ENCODE assay signal across 9 cellular contexts in the genomic region with DNA sequence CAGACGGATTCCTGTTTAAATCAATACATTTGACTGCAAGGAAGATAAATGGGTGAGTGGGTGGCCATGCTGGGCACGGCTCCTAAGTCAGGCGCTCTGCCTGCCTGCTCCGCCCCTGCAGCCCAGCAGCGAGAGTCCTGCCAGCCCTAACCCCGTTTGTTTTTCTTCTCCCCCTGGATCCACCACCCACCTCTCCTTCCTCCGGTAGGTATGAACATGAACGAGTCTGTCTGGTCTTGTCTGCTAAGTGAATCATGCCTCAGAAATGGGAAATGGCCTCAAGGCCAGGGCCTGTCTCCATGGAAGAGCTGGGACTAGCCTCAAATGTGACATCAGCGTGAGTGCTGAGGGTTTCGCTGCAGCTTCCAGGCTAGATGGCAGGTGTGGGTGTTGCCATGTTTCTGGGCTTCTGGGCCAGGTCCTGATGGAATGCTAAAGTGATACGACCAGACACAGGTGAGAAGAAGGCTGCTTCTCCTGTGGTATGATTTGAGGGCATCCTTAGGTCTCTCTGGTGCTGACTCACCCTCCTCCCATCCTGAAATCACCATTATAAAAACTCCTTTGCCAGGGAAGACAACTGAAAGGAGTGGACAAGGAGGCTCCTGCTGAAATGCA. TPM values are rescaled to one million over a fixed set of nuclear protein-coding genes. Genes with fewer than 3 reads are reported as not detected.
DNase-seq lines count a peak whose midpoint lies in the region; ATAC-seq and TF ChIP-seq lines count a peak whose summit lies in the region.
"Had no signal": no experiment of that assay in that cellular context is flagged by ENCODE, and none has a peak within 500 bp of the region (broad histone marks: within the 10 kb centered on the region; RNA-seq: fewer than 3 reads in every experiment).

No MANE protein-coding gene starts in this region.

- TF ChIP-seq POLR2A in uterus (IDR thresholded peaks at IDR 0.05), result peak in 1 of 2 donors; percentile 33

- no peak overlapping the region for H3K4me3 ChIP-seq in lower lobe of right lung
- H3K4me3 ChIP-seq in uterus, result no peak overlapping the region
- H3K4me3 ChIP-seq: BLaER1 had no signal

- ATAC-seq in lower lobe of right lung, result no peak
- ATAC-seq in activated naive CD4-positive, alpha-beta T cell treated with anti-CD3 and anti-CD28 coated beads, Interleukin-2, amount 50 U/mL, for 72 hours, result no peak

- H3K27ac Mint-ChIP-seq in activated naive CD4-positive, alpha-beta T cell treated with anti-CD3 and anti-CD28 coated beads, Interleukin-2, amount 50 U/mL, for 72 hours, result no peak overlapping the region
- no peak overlapping the region for H3K27ac Mint-ChIP-seq in activated CD4-positive, alpha-beta memory T cell treated with anti-CD3 and anti-CD28 coated beads, Interleukin-2, amount 10 ng/mL, durations not matched to agents 7 days and 5 days

- no peaks in the 10 kb centered on the region for H3K27me3 ChIP-seq in lower lobe of right lung (ENCODE audit: low read depth)
- no peaks in the 10 kb centered on the region for H3K27me3 ChIP-seq in uterus
- H3K27me3 ChIP-seq: BLaER1 had no signal

- H3K36me3 ChIP-seq in lower lobe of right lung, result no peaks in the 10 kb centered on the region
- H3K36me3 ChIP-seq in uterus, result no peaks in the 10 kb centered on the region
- H3K36me3 ChIP-seq: BLaER1 had no signal

- TF ChIP-seq CTCF in lower lobe of right lung (IDR thresholded peaks at IDR 0.05) (no peak), uterus (IDR thresholded peaks at IDR 0.05) (no peak)

- peaks cover 7% of the 10 kb centered on the region for H3K4me1 Mint-ChIP-seq in activated CD4-positive, alpha-beta memory T cell treated with anti-CD3 and anti-CD28 coated beads, Interleukin-2, amount 10 ng/mL, durations not matched to agents 7 days and 5 days

- intact Hi-C loops in lower lobe of right lung (cut with DNase I) (no loop called here), uterus (cut with DNase I; ENCODE audit: low total_unique reads) (no loop called here)

- no peak overlapping the region for H3K4me3 Mint-ChIP-seq in activated CD4-positive, alpha-beta memory T cell treated with anti-CD3 and anti-CD28 coated beads, Interleukin-2, amount 10 ng/mL, durations not matched to agents 7 days and 5 days

- H3K36me3 Mint-ChIP-seq in activated naive CD4-positive, alpha-beta T cell treated with anti-CD3 and anti-CD28 coated beads, Interleukin-2, amount 50 U/mL, for 72 hours, result peaks cover 2 to 4% of the 10 kb centered on the region in 2 donors
- H3K36me3 Mint-ChIP-seq in activated CD4-positive, alpha-beta memory T cell treated with anti-CD3 and anti-CD28 coated beads, Interleukin-2, amount 10 ng/mL, durations not matched to agents 7 days and 5 days (ENCODE audit: low read depth), result no peaks in the 10 kb centered on the region

- POLR2A ChIA-PET in activated CD4-positive, alpha-beta memory T cell treated with anti-CD3 and anti-CD28 coated beads, Interleukin-2, amount 10 ng/mL, durations not matched to agents 7 days and 5 days (lab: Charles Lee), result no interaction called here

- peak; percentile 27 to 39 for DNase-seq in NCI-H526 (lab: John Stamatoyannopoulos, UW)
- no peak for DNase-seq in NCI-H526 treated with DMSO at 0.1 percent for 48 hours (lab: John Stamatoyannopoulos, UW)
- peak; percentile 52 for DNase-seq in dedifferentiated amniotic fluid mesenchymal stem cell (ENCODE audit: extremely low spot score)
- no peak for DNase-seq in lower lobe of right lung
- DNase-seq in uterus, result peak; percentile 62 to 71
- no peak for DNase-seq in activated naive CD4-positive, alpha-beta T cell treated with anti-CD3 and anti-CD28 coated beads, Interleukin-2, amount 50 U/mL, for 72 hours (ENCODE audit: low spot score in 2 of 2)
- no peak for DNase-seq in UCSD-AML1 (lab: John Stamatoyannopoulos, UW; ENCODE audit: unreplicated experiment)
- DNase-seq in activated CD4-positive, alpha-beta memory T cell treated with anti-CD3 and anti-CD28 coated beads, Interleukin-2, amount 10 ng/mL, durations not matched to agents 7 days and 5 days, result no peak

- H3K27ac ChIP-seq in lower lobe of right lung, result peak overlapping the region; percentile 28
- H3K27ac ChIP-seq in uterus, result peak overlapping the region; percentile 99
- H3K27ac ChIP-seq: BLaER1 had no signal

- peaks cover 16% of the 10 kb centered on the region for H3K27me3 Mint-ChIP-seq in activated CD4-positive, alpha-beta memory T cell treated with anti-CD3 and anti-CD28 coated beads, Interleukin-2, amount 10 ng/mL, durations not matched to agents 7 days and 5 days

- H3K4me1 ChIP-seq in lower lobe of right lung, result peaks cover 33% of the 10 kb centered on the region
- H3K4me1 ChIP-seq in uterus, result peaks cover 14 to 20% of the 10 kb centered on the region in 2 donors

- H3K9me3 ChIP-seq in lower lobe of right lung (no peaks in the 10 kb centered on the region), uterus (no peaks in the 10 kb centered on the region)
- H3K9me3 ChIP-seq: BLaER1 had no signal

- no peaks in the 10 kb centered on the region for H3K9me3 Mint-ChIP-seq in activated naive CD4-positive, alpha-beta T cell treated with anti-CD3 and anti-CD28 coated beads, Interleukin-2, amount 50 U/mL, for 72 hours
- H3K9me3 Mint-ChIP-seq in activated CD4-positive, alpha-beta memory T cell treated with anti-CD3 and anti-CD28 coated beads, Interleukin-2, amount 10 ng/mL, durations not matched to agents 7 days and 5 days, result no peaks in the 10 kb centered on the region

- CTCF ChIA-PET in activated CD4-positive, alpha-beta memory T cell treated with anti-CD3 and anti-CD28 coated beads, Interleukin-2, amount 10 ng/mL, durations not matched to agents 7 days and 5 days (lab: Charles Lee), result no interaction called here

RNA-seq across cellular contexts. Expression of a gene that starts 5.6 kb away (rescaled TPM):
- total RNA-seq in lower lobe of right lung (55.3 TPM), uterus (100 to 1,000 TPM in 2 of 4 donors, 10 to 100 TPM in 2; 39.4 to 130 (median 77.4) TPM)
- 10 to 100 TPM; 40.3 to 43.7 TPM for total RNA-seq in activated naive CD4-positive, alpha-beta T cell treated with anti-CD3 and anti-CD28 coated beads, Interleukin-2, amount 50 U/mL, for 72 hours
- 10 to 100 TPM; 46.9 to 48.8 TPM for total RNA-seq in activated CD4-positive, alpha-beta memory T cell treated with anti-CD3 and anti-CD28 coated beads, Interleukin-2, amount 10 ng/mL, durations not matched to agents 7 days and 5 days

RNA-seq across cellular contexts. Expression of a gene that starts 42.4 kb away (rescaled TPM):
- total RNA-seq in lower lobe of right lung, result 37.9 TPM
- 10 to 100 TPM in 2 of 4 donors, 1 to 10 TPM in 2; 1.8 to 34.0 (median 13.1) TPM for total RNA-seq in uterus
- 10 to 100 TPM; 38.0 to 55.1 TPM for total RNA-seq in activated naive CD4-positive, alpha-beta T cell treated with anti-CD3 and anti-CD28 coated beads, Interleukin-2, amount 50 U/mL, for 72 hours
- 10 to 100 TPM; 40.0 to 41.3 TPM for total RNA-seq in activated CD4-positive, alpha-beta memory T cell treated with anti-CD3 and anti-CD28 coated beads, Interleukin-2, amount 10 ng/mL, durations not matched to agents 7 days and 5 days

Comparison
In these comparisons a context has a peak if more than half of its experiments do, and no peak if none do; other contexts are left out.
1. DNase-seq: peak in NCI-H526 (2 of 2), dedifferentiated amniotic fluid mesenchymal stem cell (single experiment) and uterus (2 of 2); none in NCI-H526 treated with DMSO at 0.1 percent for 48 hours (single experiment), lower lobe of right lung (single experiment), activated naive CD4-positive, alpha-beta T cell treated with anti-CD3 and anti-CD28 coated beads, Interleukin-2, amount 50 U/mL, for 72 hours (0 of 2), UCSD-AML1 (single experiment) and activated CD4-positive, alpha-beta memory T cell treated with anti-CD3 and anti-CD28 coated beads, Interleukin-2, amount 10 ng/mL, durations not matched to agents 7 days and 5 days (single experiment).